23 cellular contexts compared by ENCODE assay signal in the genomic region with DNA sequence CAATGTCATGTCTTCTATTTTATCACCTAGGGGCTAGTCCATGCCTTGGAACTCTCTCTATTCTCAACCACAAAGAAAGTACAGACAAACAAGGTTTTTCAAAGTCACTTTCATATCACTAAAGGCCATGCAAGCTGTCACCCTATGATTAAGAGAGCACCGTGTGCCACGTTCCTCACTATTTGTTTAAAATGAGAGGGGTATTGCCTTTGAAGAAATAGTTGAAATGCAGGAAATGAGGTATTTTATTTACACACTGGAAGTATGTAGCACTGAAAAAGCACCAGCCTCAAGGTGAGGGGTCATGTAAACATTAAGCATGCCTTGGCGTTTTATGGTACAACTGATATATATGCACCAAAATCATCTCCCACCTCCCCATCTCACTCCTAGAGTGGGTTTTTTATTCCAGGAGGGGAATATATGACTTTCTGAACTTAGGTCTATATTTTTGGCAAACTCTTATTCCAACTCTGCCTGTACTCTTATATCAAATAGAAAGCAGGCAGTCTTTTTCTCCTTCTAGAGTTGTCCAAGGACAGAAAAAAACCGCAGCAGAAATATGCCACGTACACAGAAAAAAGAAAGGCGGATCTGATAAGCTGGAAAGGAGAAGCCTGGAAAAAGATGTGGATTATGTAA. TPM values are rescaled to one million over a fixed set of nuclear protein-coding genes. Genes with fewer than 3 reads are reported as not detected.
DNase-seq lines count a peak whose midpoint lies in the region; ATAC-seq and TF ChIP-seq lines count a peak whose summit lies in the region.
"Had no signal": no experiment of that assay in that cellular context is flagged by ENCODE, and none has a peak within 500 bp of the region (broad histone marks: within the 10 kb centered on the region; RNA-seq: fewer than 3 reads in every experiment).

No MANE protein-coding gene starts in this region.

- in situ Hi-C loops in brain microvascular endothelial cell (cut with HindIII; ENCODE audit: low pct_ligation_motif_present, low sequenced_read_pairs) = no loop called here

- ATAC-seq in activated CD8-positive, alpha-beta memory T cell treated with anti-CD3 and anti-CD28 coated beads, Interleukin-2, amount 10 ng/mL, durations not matched to agents 7 days and 5 days = no peak
- ATAC-seq: left lobe of liver had no signal

- no peaks in the 10 kb centered on the region for H3K4me1 Mint-ChIP-seq in activated CD8-positive, alpha-beta memory T cell treated with anti-CD3 and anti-CD28 coated beads, Interleukin-2, amount 10 ng/mL, durations not matched to agents 7 days and 5 days
- H3K4me1 Mint-ChIP-seq: activated naive CD4-positive, alpha-beta T cell treated with anti-CD3 and anti-CD28 coated beads, Interleukin-2, amount 50 U/mL, for 24 hours had no signal

- H3K27me3 Mint-ChIP-seq in activated CD8-positive, alpha-beta memory T cell treated with anti-CD3 and anti-CD28 coated beads, Interleukin-2, amount 10 ng/mL, durations not matched to agents 7 days and 5 days = peaks cover 5% of the 10 kb centered on the region
- H3K27me3 Mint-ChIP-seq: brain had no signal

- no peak overlapping the region for H3K27ac Mint-ChIP-seq in activated CD8-positive, alpha-beta memory T cell treated with anti-CD3 and anti-CD28 coated beads, Interleukin-2, amount 10 ng/mL, durations not matched to agents 7 days and 5 days
- H3K27ac Mint-ChIP-seq: activated naive CD4-positive, alpha-beta T cell treated with anti-CD3 and anti-CD28 coated beads, Interleukin-2, amount 50 U/mL, for 24 hours had no signal

- no peak overlapping the region for H2BK120ac ChIP-seq in mesenchymal stem cell (ENCODE audit: low read depth, low read length)

- H3K4me1 ChIP-seq in PC-9 (replicated peaks; ENCODE audit: insufficient read depth) = peaks cover 32% of the 10 kb centered on the region
- H3K4me1 ChIP-seq in mesenchymal stem cell (ENCODE audit: control insufficient read depth, insufficient read depth, low read depth, low read length) = peaks cover 5% of the 10 kb centered on the region
- H3K4me1 ChIP-seq in thyroid gland = no peaks in the 10 kb centered on the region
- H3K4me1 ChIP-seq: BLaER1 had no signal

- no peaks in the 10 kb centered on the region for H4K20me1 ChIP-seq in PC-9 (ENCODE audit: insufficient read depth)
- H4K20me1 ChIP-seq: BLaER1 had no signal

- H3K9ac ChIP-seq in mesenchymal stem cell (ENCODE audit: low read length) = no peak overlapping the region
- H3K9ac ChIP-seq: BLaER1 had no signal

- H3K36me3 ChIP-seq in PC-9 (ENCODE audit: low read depth) (no peaks in the 10 kb centered on the region), mesenchymal stem cell (ENCODE audit: control insufficient read depth in 1 of 2, insufficient read depth in 2 of 2, low read depth in 1 of 2, low read length in 2 of 2) (no peaks in the 10 kb centered on the region), thyroid gland (no peaks in the 10 kb centered on the region), brain microvascular endothelial cell (replicated peaks) (no peaks in the 10 kb centered on the region)
- H3K36me3 ChIP-seq: BLaER1 had no signal

- H3K4me2 ChIP-seq in PC-9 (peak overlapping the region; percentile 15), mesenchymal stem cell (ENCODE audit: low read length, poor library complexity, severe bottlenecking) (peak overlapping the region; percentile 37)
- H3K4me2 ChIP-seq: BLaER1 had no signal

- intact Hi-C loops in PC-9 (cut with micrococcal nuclease; ENCODE audit: unreplicated experiment) = no loop called here
- intact Hi-C loops in thyroid gland (cut with DNase I) = no loop called here

- CTCF ChIA-PET in PC-9 (lab: Charles Lee) = no interaction called here
- CTCF ChIA-PET in activated CD8-positive, alpha-beta memory T cell treated with anti-CD3 and anti-CD28 coated beads, Interleukin-2, amount 10 ng/mL, durations not matched to agents 7 days and 5 days (lab: Charles Lee) = no interaction called here

- POLR2A ChIA-PET in PC-9 (lab: Charles Lee; ENCODE audit: unreplicated experiment) = no interaction called here

- H3K27ac ChIP-seq in PC-9 (no peak overlapping the region), epithelial cell of prostate (peak overlapping the region; percentile 92), mesenchymal stem cell (ENCODE audit: low read length, poor library complexity, severe bottlenecking) (peak overlapping the region; percentile 26), thyroid gland (no peak overlapping the region), brain microvascular endothelial cell (no peak overlapping the region)
- H3K27ac ChIP-seq: BLaER1, SK-N-MC had no signal

- H4K8ac ChIP-seq in mesenchymal stem cell (ENCODE audit: low read length) = no peak overlapping the region

- no peak overlapping the region for H4K91ac ChIP-seq in mesenchymal stem cell (ENCODE audit: low read length)

- no peak for TF ChIP-seq POLR2A in thyroid gland (IDR thresholded peaks at IDR 0.05)

- H2BK5ac ChIP-seq in mesenchymal stem cell (ENCODE audit: low read depth, low read length, poor library complexity, severe bottlenecking) = no peak overlapping the region

- no peaks in the 10 kb centered on the region for H3K79me1 ChIP-seq in mesenchymal stem cell (replicated peaks; ENCODE audit: low read length, poor library complexity, severe bottlenecking)

- H2BK15ac ChIP-seq in mesenchymal stem cell (ENCODE audit: low read depth, poor library complexity, severe bottlenecking) = no peak overlapping the region

- no peaks in the 10 kb centered on the region for H3K9me2 ChIP-seq in PC-9 (ENCODE audit: insufficient read depth)

- H3K4ac ChIP-seq in mesenchymal stem cell (ENCODE audit: low read depth in 1 of 2, low read length in 2 of 2) = no peak overlapping the region

- no peak overlapping the region for H3K14ac ChIP-seq in mesenchymal stem cell (ENCODE audit: low read length in 2 of 2)

- H3K9me3 Mint-ChIP-seq in activated CD8-positive, alpha-beta memory T cell treated with anti-CD3 and anti-CD28 coated beads, Interleukin-2, amount 10 ng/mL, durations not matched to agents 7 days and 5 days (ENCODE audit: low read depth) = no peaks in the 10 kb centered on the region
- H3K9me3 Mint-ChIP-seq: activated naive CD4-positive, alpha-beta T cell treated with anti-CD3 and anti-CD28 coated beads, Interleukin-2, amount 50 U/mL, for 24 hours; brain had no signal

- no peak overlapping the region for H3K4me3 Mint-ChIP-seq in activated CD8-positive, alpha-beta memory T cell treated with anti-CD3 and anti-CD28 coated beads, Interleukin-2, amount 10 ng/mL, durations not matched to agents 7 days and 5 days
- H3K4me3 Mint-ChIP-seq: activated naive CD4-positive, alpha-beta T cell treated with anti-CD3 and anti-CD28 coated beads, Interleukin-2, amount 50 U/mL, for 24 hours; brain had no signal

- H3K79me2 ChIP-seq in PC-9 (ENCODE audit: low read depth) = no peaks in the 10 kb centered on the region

- H3K18ac ChIP-seq in mesenchymal stem cell (ENCODE audit: low read depth in 1 of 2, low read length in 2 of 2) = no peak overlapping the region

- no peak for TF ChIP-seq CTCF in PC-9 (conservative IDR thresholded peaks at IDR 0.05)
- no peak for TF ChIP-seq CTCF in thyroid gland (IDR thresholded peaks at IDR 0.05)
- TF ChIP-seq CTCF in brain microvascular endothelial cell (IDR thresholded peaks at IDR 0.05; ENCODE audit: low read depth, low read length, missing control alignments) = no peak

- no peaks in the 10 kb centered on the region for H3K36me3 Mint-ChIP-seq in activated CD8-positive, alpha-beta memory T cell treated with anti-CD3 and anti-CD28 coated beads, Interleukin-2, amount 10 ng/mL, durations not matched to agents 7 days and 5 days
- H3K36me3 Mint-ChIP-seq: activated naive CD4-positive, alpha-beta T cell treated with anti-CD3 and anti-CD28 coated beads, Interleukin-2, amount 50 U/mL, for 24 hours; brain had no signal

- no peak overlapping the region for H3K23ac ChIP-seq in mesenchymal stem cell (ENCODE audit: low read length in 2 of 2)

- H2BK12ac ChIP-seq in mesenchymal stem cell (ENCODE audit: low read length in 2 of 2) = no peak overlapping the region

- H3K4me3 ChIP-seq in PC-9 (no peak overlapping the region), mesenchymal stem cell (ENCODE audit: insufficient read depth in 1 of 2, low read depth in 1 of 2, low read length in 2 of 2) (no peak overlapping the region), thyroid gland (replicated peaks in 1 of 3) (no peak overlapping the region), brain microvascular endothelial cell (ENCODE audit: low read depth, low read length) (no peak overlapping the region)
- H3K4me3 ChIP-seq: BLaER1, SK-N-MC had no signal

- BruUV-seq in PC-9 (replicated peaks; lab: Mats Ljungman, UMichigan) = no TSS peak

- WGBS in mesenchymal stem cell = 50% methylated on average over 5 of the region's 6 CpGs
- WGBS in thyroid gland, 2 donors = 60 to 65% methylated on average over 6 of the region's 6 CpGs

- DNase-seq in DMS53 (lab: John Stamatoyannopoulos, UW) (peak; percentile 80), PC-9 (peak in 1 of 2 experiments; percentile 58), epithelial cell of prostate (ENCODE audit: low read depth, low spot score) (no peak), mesenchymal stem cell (peak; percentile 49), 8988T (no peak), thyroid gland (no peak), brain microvascular endothelial cell (no peak)
- DNase-seq in activated CD8-positive, alpha-beta memory T cell treated with anti-CD3 and anti-CD28 coated beads, Interleukin-2, amount 10 ng/mL, durations not matched to agents 7 days and 5 days = no peak
- DNase-seq: activated CD8-positive, alpha-beta memory T cell treated with anti-CD3 and anti-CD28 coated beads for 24 hours; Calu3; cortex of kidney; Karpas-422; NCI-H1048; NCI-H1930; NCI-H345; NCI-H82; stimulated activated CD4-positive, alpha-beta T cell treated with anti-CD3 and anti-CD28 coated beads, Interleukin-4, amount 100 ng/mL, for 4 hours; T-helper 9 cell had no signal

- H2AK5ac ChIP-seq in mesenchymal stem cell (ENCODE audit: low read length, severe bottlenecking) = no peak overlapping the region

- H2AFZ ChIP-seq in PC-9 (no peak overlapping the region), mesenchymal stem cell (ENCODE audit: low read depth, low read length) (peak overlapping the region; percentile 3)

- no peaks in the 10 kb centered on the region for H3K9me3 ChIP-seq in PC-9 (ENCODE audit: insufficient read depth, low read depth)
- no peaks in the 10 kb centered on the region for H3K9me3 ChIP-seq in mesenchymal stem cell (ENCODE audit: control insufficient read depth, low read length)
- no peaks in the 10 kb centered on the region for H3K9me3 ChIP-seq in thyroid gland
- H3K9me3 ChIP-seq: BLaER1 had no signal

- H3K27me3 ChIP-seq in PC-9 (ENCODE audit: insufficient read depth, low read depth) = no peaks in the 10 kb centered on the region
- H3K27me3 ChIP-seq in mesenchymal stem cell (ENCODE audit: control insufficient read depth in 1 of 2, insufficient read depth in 1 of 2, low read length in 2 of 2) = no peaks in the 10 kb centered on the region
- no peaks in the 10 kb centered on the region for H3K27me3 ChIP-seq in thyroid gland
- no peaks in the 10 kb centered on the region for H3K27me3 ChIP-seq in brain microvascular endothelial cell (replicated peaks)
- H3K27me3 ChIP-seq: BLaER1 had no signal

- peaks cover 13% of the 10 kb centered on the region; the same call in 1 of the 2 replicates for H3F3A ChIP-seq in PC-9 (ENCODE audit: insufficient read depth, low read depth)

RNA-seq across cellular contexts. Expression of a gene that starts 53.5 kb away (rescaled TPM):
- total RNA-seq in PC-9 (2021) (not detected in 2 replicates), thyroid gland (under 1 TPM in 2 of 4 donors, not detected in 2; 0.33 to 0.45 TPM)
- polyA plus RNA-seq in mesenchymal stem cell (2013, experiment 1 of 2) = 0.47 TPM
- 0.74 TPM for polyA plus RNA-seq in mesenchymal stem cell (2013, experiment 2 of 2)
- total RNA-seq in activated CD8-positive, alpha-beta memory T cell treated with anti-CD3 and anti-CD28 coated beads, Interleukin-2, amount 10 ng/mL, durations not matched to agents 7 days and 5 days = not detected
- total RNA-seq: Calu3 had no signal

Comparison
In these comparisons a context has a peak if more than half of its experiments do, and no peak if none do; other contexts are left out.
1. DNase-seq: peak in DMS53 (single experiment) and mesenchymal stem cell (single experiment); none in epithelial cell of prostate (single experiment), 8988T (single experiment), activated CD8-positive, alpha-beta memory T cell treated with anti-CD3 and anti-CD28 coated beads, Interleukin-2, amount 10 ng/mL, durations not matched to agents 7 days and 5 days (single experiment), thyroid gland (0 of 2) and brain microvascular endothelial cell (single experiment).
2. H3K27ac ChIP-seq: peak in epithelial cell of prostate (single experiment) and mesenchymal stem cell (single experiment); none in PC-9 (single experiment), thyroid gland (0 of 3) and brain microvascular endothelial cell (single experiment).